In genomic region chr7:29194206-29194593, GRCh38 we compare ENCODE assay signal across 8 cellular contexts. TPM values are rescaled to one million over a fixed set of nuclear protein-coding genes. Genes with fewer than 3 reads are reported as not detected.
DNase-seq lines count a peak whose midpoint lies in the region; ATAC-seq, FAIRE-seq and TF ChIP-seq lines count a peak whose summit lies in the region.

No MANE protein-coding gene starts in this region.

- no peak for FAIRE-seq in GM12892 (lab: Jason Lieb, UNC)

- H3K4me3 Mint-ChIP-seq in activated CD4-positive, alpha-beta T cell treated with anti-CD3 and anti-CD28 coated beads for 36 hours, result peak overlapping the region; percentile 80
- peak overlapping the region; percentile 71 to 82 (median 75) for H3K4me3 Mint-ChIP-seq in T-cell

- H3K4me2 ChIP-seq in parathyroid adenoma (ENCODE audit: low read length), result peak overlapping the region; percentile 75

- H3K79me2 ChIP-seq in parathyroid adenoma, result no peaks in the 10 kb centered on the region

- no peak overlapping the region for H3K27ac Mint-ChIP-seq in activated CD4-positive, alpha-beta T cell treated with anti-CD3 and anti-CD28 coated beads for 36 hours
- no peak overlapping the region for H3K27ac Mint-ChIP-seq in T-cell

- TF ChIP-seq POLR2A in GM12892 (IDR thresholded peaks at IDR 0.05; ENCODE audit: low read depth, low read length), result no peak

- POLR2A ChIA-PET in activated CD4-positive, alpha-beta T cell treated with anti-CD3 and anti-CD28 coated beads for 36 hours (lab: Charles Lee), result no interaction called here
- POLR2A ChIA-PET in T-cell (lab: Charles Lee), result no interaction called here

- ATAC-seq in activated CD4-positive, alpha-beta T cell treated with anti-CD3 and anti-CD28 coated beads for 36 hours, result no peak
- ATAC-seq in T-cell (replicated peaks in 1 of 4) (no peak), sciatic nerve (no peak)

- no peaks in the 10 kb centered on the region for H3K27me3 ChIP-seq in parathyroid adenoma (ENCODE audit: control insufficient read depth, insufficient read depth, low read length)

- intact Hi-C loops in activated CD4-positive, alpha-beta T cell treated with anti-CD3 and anti-CD28 coated beads for 36 hours (cut with DNase I, micrococcal nuclease), result loop anchor here in 1 of 2 experiments (2.0 kb wide), 1 partner anchor 51 kb away; no protein-coding TSS in a partner anchor
- intact Hi-C loops in head of caudate nucleus (cut with DNase I), result loop anchor here (5.0 kb wide), 1 partner anchor 148 kb away; no protein-coding TSS in a partner anchor
- intact Hi-C loops in sciatic nerve (cut with DNase I), result no loop called here

- H3K4me3 ChIP-seq in parathyroid adenoma (ENCODE audit: low read depth, low read length), result peak overlapping the region; percentile 57

- DNase-seq in activated CD4-positive, alpha-beta T cell treated with anti-CD3 and anti-CD28 coated beads for 36 hours, result peak; percentile 14
- DNase-seq in activated CD4-positive, alpha-beta T cell treated with anti-CD3 and anti-CD28 coated beads, Interleukin-2, amount 50 U/mL, for 1 hour, result no peak
- DNase-seq in T-cell (peak in 2 of 34 experiments; percentile 2 to 6), head of caudate nucleus (peak in 32 of 42 donors; percentile 6 to 61 (median 37)), GM12892 (ENCODE audit: insufficient read length) (no peak), amniotic stem cell (lab: John Stamatoyannopoulos, UW) (no peak), sciatic nerve (ENCODE audit: low spot score) (no peak)

- H3K9me3 ChIP-seq in parathyroid adenoma (ENCODE audit: control insufficient read depth, low read length), result no peaks in the 10 kb centered on the region

- CTCF ChIA-PET in activated CD4-positive, alpha-beta T cell treated with anti-CD3 and anti-CD28 coated beads for 36 hours (lab: Charles Lee), result interaction anchor here (0.7 kb wide), 1 partner anchor 310 kb away, joined by 3 read pairs; no protein-coding TSS in a partner anchor
- CTCF ChIA-PET in T-cell (lab: Charles Lee), result interaction anchor here in 1 of 2 donors (1.0 kb wide), 1 partner anchor 144 kb away, joined by 4 read pairs; no protein-coding TSS in a partner anchor

- no peak for TF ChIP-seq CTCF in parathyroid adenoma (IDR thresholded peaks at IDR 0.05)

- H3K4me1 ChIP-seq in parathyroid adenoma, result no peaks in the 10 kb centered on the region

- H3K36me3 ChIP-seq in parathyroid adenoma (ENCODE audit: control insufficient read depth, insufficient read depth, low read length), result no peaks in the 10 kb centered on the region

- H3K9ac ChIP-seq in parathyroid adenoma, result no peak overlapping the region

- peak overlapping the region; percentile 79 for H2AFZ ChIP-seq in parathyroid adenoma

- H3K36me3 Mint-ChIP-seq in activated CD4-positive, alpha-beta T cell treated with anti-CD3 and anti-CD28 coated beads for 36 hours (ENCODE audit: low read depth), result no peaks in the 10 kb centered on the region
- no peaks in the 10 kb centered on the region for H3K36me3 Mint-ChIP-seq in T-cell

- no peaks in the 10 kb centered on the region for H3K9me3 Mint-ChIP-seq in activated CD4-positive, alpha-beta T cell treated with anti-CD3 and anti-CD28 coated beads for 36 hours (ENCODE audit: low read depth)
- H3K9me3 Mint-ChIP-seq in T-cell, result no peaks in the 10 kb centered on the region

- peaks cover 50% of the 10 kb centered on the region for H3K27me3 Mint-ChIP-seq in activated CD4-positive, alpha-beta T cell treated with anti-CD3 and anti-CD28 coated beads for 36 hours
- H3K27me3 Mint-ChIP-seq in T-cell, result peaks cover 36 to 43% of the 10 kb centered on the region in 2 donors

- peaks cover 16% of the 10 kb centered on the region for H3K4me1 Mint-ChIP-seq in activated CD4-positive, alpha-beta T cell treated with anti-CD3 and anti-CD28 coated beads for 36 hours
- H3K4me1 Mint-ChIP-seq in T-cell, result peaks cover 18 to 35% (median 20%) of the 10 kb centered on the region in 3 donors

- no peak overlapping the region for H3K27ac ChIP-seq in parathyroid adenoma

RNA-seq across cellular contexts. Expression of gene CHN2, which starts 0.4 kb away (rescaled TPM):
- total RNA-seq in activated CD4-positive, alpha-beta T cell treated with anti-CD3 and anti-CD28 coated beads for 36 hours, result under 1 TPM; 0.25 to 0.39 TPM
- total RNA-seq in T-cell, result 1 to 10 TPM; 4.5 to 9.0 (median 6.6) TPM
- not detected for polyA plus RNA-seq in GM12892 (2012; ENCODE audit: missing spikeins)
- total RNA-seq in sciatic nerve, result 10.9 TPM

RNA-seq across cellular contexts. Expression of gene CPVL, which starts 47.9 kb away (rescaled TPM):
- total RNA-seq in activated CD4-positive, alpha-beta T cell treated with anti-CD3 and anti-CD28 coated beads for 36 hours, result not detected
- total RNA-seq in T-cell (1 to 10 TPM in 2 of 5 donors, under 1 TPM in 3; 0.47 to 1.6 (median 0.66) TPM), sciatic nerve (21.5 TPM)
- polyA plus RNA-seq in GM12892 (2012; ENCODE audit: missing spikeins), result not detected

Comparison
In these comparisons a context has a peak if more than half of its experiments do, and no peak if none do; other contexts are left out.
1. DNase-seq: peak in activated CD4-positive, alpha-beta T cell treated with anti-CD3 and anti-CD28 coated beads for 36 hours (single experiment) and head of caudate nucleus (32 of 42); none in activated CD4-positive, alpha-beta T cell treated with anti-CD3 and anti-CD28 coated beads, Interleukin-2, amount 50 U/mL, for 1 hour (single experiment), GM12892 (single experiment), amniotic stem cell (single experiment) and sciatic nerve (single experiment).